21 cellular contexts compared by ENCODE assay signal in the genomic region with DNA sequence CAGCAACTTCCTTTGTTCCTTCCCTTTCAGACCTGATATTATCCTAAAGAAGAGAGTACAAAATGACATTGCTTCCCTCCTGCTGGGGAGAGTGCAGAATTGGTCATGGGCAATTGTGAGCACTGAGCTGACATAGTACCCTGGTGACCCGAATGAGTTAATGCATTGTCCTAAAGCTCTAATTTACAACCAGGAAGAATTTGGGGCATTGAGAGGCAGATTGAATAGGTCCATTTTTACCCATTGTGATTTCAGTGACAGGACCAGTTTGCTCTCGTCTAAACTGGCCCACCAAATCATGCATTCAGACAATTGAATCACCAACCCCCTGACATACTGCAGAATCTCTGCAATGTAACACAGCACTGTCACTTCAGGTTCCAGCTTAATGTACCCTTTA.
DNase-seq lines count a peak whose midpoint lies in the region; ATAC-seq, FAIRE-seq and TF ChIP-seq lines count a peak whose summit lies in the region.
"Had no signal": no experiment of that assay in that cellular context is flagged by ENCODE, and none has a peak within 500 bp of the region (broad histone marks: within the 10 kb centered on the region; RNA-seq: fewer than 3 reads in every experiment).

No MANE protein-coding gene starts in this region.

- no peaks in the 10 kb centered on the region for H3K9me3 ChIP-seq in A673 (ENCODE audit: low read depth, low read length, poor library complexity, severe bottlenecking)
- no peaks in the 10 kb centered on the region for H3K9me3 ChIP-seq in H1 (ENCODE audit: insufficient read depth in 2 of 2, low read depth in 1 of 2, low read length in 1 of 2)
- no peaks in the 10 kb centered on the region for H3K9me3 ChIP-seq in neural cell (ENCODE audit: low read length)
- H3K9me3 ChIP-seq: BLaER1, SK-N-SH had no signal

- H3K27me3 ChIP-seq in A673 (replicated peaks; ENCODE audit: insufficient read depth, low read depth, low read length, poor library complexity) (no peaks in the 10 kb centered on the region), H1 (replicated peaks in 1 of 4; ENCODE audit: control insufficient read depth in 3 of 4, extremely low read depth in 1 of 4, insufficient read depth in 3 of 4, low read length in 3 of 4) (no peaks in the 10 kb centered on the region), neural cell (ENCODE audit: insufficient read depth, low read depth, low read length) (no peaks in the 10 kb centered on the region), H7 (ENCODE audit: control insufficient read depth, insufficient read depth, low read length) (no peaks in the 10 kb centered on the region)
- H3K27me3 ChIP-seq: BLaER1 had no signal

- H4K5ac ChIP-seq in H1 (ENCODE audit: insufficient read length, low read depth, low read length): no peak overlapping the region

- no peak overlapping the region for H3K14ac ChIP-seq in H1 (ENCODE audit: insufficient read length)

- H3K4me3 ChIP-seq in A673 (ENCODE audit: low read depth, low read length, poor library complexity, severe bottlenecking) (no peak overlapping the region), H1 (ENCODE audit: extremely low read depth in 1 of 4, insufficient read depth in 2 of 4, low read depth in 3 of 4, low read length in 4 of 4) (no peak overlapping the region), neural cell (ENCODE audit: low read length) (no peak overlapping the region), H7 (ENCODE audit: insufficient read depth, low read depth, low read length) (no peak overlapping the region)
- H3K4me3 ChIP-seq: BLaER1, GM12878 had no signal

- no peak overlapping the region for H3K23ac ChIP-seq in H1 (ENCODE audit: insufficient read length)

- no peak overlapping the region for H2BK120ac ChIP-seq in H1 (replicated peaks; ENCODE audit: low read depth, low read length)

- H3K27ac ChIP-seq in A673 (ENCODE audit: low read depth, low read length, poor library complexity, severe bottlenecking) (no peak overlapping the region), H1 (ENCODE audit: low read depth, low read length) (no peak overlapping the region), neural cell (ENCODE audit: low read length) (peak overlapping the region; percentile 26)
- H3K27ac ChIP-seq: BLaER1 had no signal

- H4K20me1 ChIP-seq in H1 (replicated peaks in 1 of 2; ENCODE audit: control insufficient read depth in 1 of 2, insufficient read depth in 2 of 2, low read length in 2 of 2) (no peaks in the 10 kb centered on the region), neural cell (ENCODE audit: insufficient read depth) (no peaks in the 10 kb centered on the region)
- H4K20me1 ChIP-seq: BLaER1 had no signal

- TF ChIP-seq CTCF in A673 (conservative IDR thresholded peaks at IDR 0.05; ENCODE audit: low read depth, low read length) (no peak), H1 (IDR thresholded peaks at IDR 0.05; ENCODE audit: control extremely low read depth in 1 of 3, insufficient read depth in 1 of 3, low read depth in 1 of 3, low read length in 3 of 3) (no peak), neural cell (IDR thresholded peaks at IDR 0.05; ENCODE audit: poor library complexity, severe bottlenecking) (no peak)

- H2AFZ ChIP-seq in H1 (ENCODE audit: low read length) (no peak overlapping the region), neural cell (ENCODE audit: low read depth, low read length) (no peak overlapping the region)

- no peak overlapping the region for H3K4ac ChIP-seq in H1 (replicated peaks; ENCODE audit: insufficient read length, low read depth, low read length)

- no TSS peak for BruUV-seq in A673 (replicated peaks; lab: Mats Ljungman, UMichigan)

- DNase-seq in A673 (ENCODE audit: low spot score) (peak; percentile 21), NCI-H2227 treated with DMSO at 0.1 percent for 48 hours (lab: John Stamatoyannopoulos, UW) (peak; percentile 97), H1 (ENCODE audit: low read depth in 1 of 2, low spot score in 2 of 2) (no peak), H7 (no peak), NCI-H82 treated with DMSO at 0.1 percent for 48 hours (lab: John Stamatoyannopoulos, UW; ENCODE audit: unreplicated experiment) (no peak), NCI-H1436 (lab: John Stamatoyannopoulos, UW) (no peak)
- DNase-seq: Calu3; CD4-positive, alpha-beta memory T cell; HFFc6; MM.1S; NCI-H1092; NCI-H146; NCI-H2029 treated with DMSO at 0.1 percent for 48 hours; NCI-H526; NK-92 treated with Interleukin-12 subunit alpha and Interleukin-12 subunit beta, amount 100 ng/mL, for 24 hours; SHP77; SK-N-SH had no signal

- TF ChIP-seq RAD21 in H1 (IDR thresholded peaks at IDR 0.05 in 1 of 2, conservative IDR thresholded peaks at IDR 0.05 in 1 of 2; ENCODE audit: low read depth in 2 of 2, low read length in 2 of 2) (no peak), neural cell (conservative IDR thresholded peaks at IDR 0.05) (no peak)

- H2BK5ac ChIP-seq in H1 (ENCODE audit: low read depth, low read length): no peak overlapping the region

- no peaks in the 10 kb centered on the region for H3K79me1 ChIP-seq in H1 (ENCODE audit: low read depth, low read length)

- POLR2A ChIA-PET in A673 (lab: Charles Lee; ENCODE audit: low non-redundant PET) (no interaction called here), H1 (lab: Charles Lee; ENCODE audit: partially characterized antibody) (no interaction called here)

- no peaks in the 10 kb centered on the region for H3F3A ChIP-seq in neural cell (ENCODE audit: insufficient read depth, low read length, poor library complexity, severe bottlenecking)

- no peak overlapping the region for H4K91ac ChIP-seq in H1 (replicated peaks; ENCODE audit: insufficient read length, low read length)

- H3K4me2 ChIP-seq in H1 (ENCODE audit: insufficient read depth in 1 of 2, low read depth in 2 of 2, low read length in 2 of 2) (no peak overlapping the region), neural cell (ENCODE audit: low read length) (no peak overlapping the region)
- H3K4me2 ChIP-seq: BLaER1, SK-N-SH had no signal

- no peak for ATAC-seq in GM18519 (IDR thresholded peaks at IDR 0.05; ENCODE audit: low FRiP score, unreplicated experiment)

- no peak overlapping the region for H2AK5ac ChIP-seq in H1 (ENCODE audit: low read depth, low read length)

- H3K36me3 ChIP-seq in A673 (ENCODE audit: insufficient read depth, low read length, poor library complexity, severe bottlenecking) (no peaks in the 10 kb centered on the region), H1 (ENCODE audit: control insufficient read depth in 2 of 4, insufficient read depth in 4 of 4, low read length in 3 of 4) (no peaks in the 10 kb centered on the region), neural cell (ENCODE audit: insufficient read depth, low read length) (no peaks in the 10 kb centered on the region), H7 (replicated peaks; ENCODE audit: control insufficient read depth, insufficient read depth, low read length) (no peaks in the 10 kb centered on the region)
- H3K36me3 ChIP-seq: BLaER1 had no signal

- intact Hi-C loops in A673 (cut with micrococcal nuclease; ENCODE audit: unreplicated experiment): no loop called here

- 74% methylated on average over 2 of the region's 2 CpGs; no CpG with 5 or more reads in 1 of the 2 experiments for WGBS in H1 (ENCODE audit: extremely low coverage in 1 of 2, insufficient coverage in 1 of 2, insufficient read length in 1 of 2, insufficient replicate concordance in 2 of 2, low coverage in 1 of 2, low lambda C conversion rate in 2 of 2, missing lambda C conversion rate in 1 of 2), 2 experiments

- TF ChIP-seq EP300 in H1 (IDR thresholded peaks at IDR 0.05; ENCODE audit: borderline replicate concordance in 1 of 2, low read depth in 2 of 2, low read length in 2 of 2) (no peak), neural cell (conservative IDR thresholded peaks at IDR 0.05; ENCODE audit: poor library complexity, severe bottlenecking) (peak; percentile 43)

- no peaks in the 10 kb centered on the region for H3K9me2 ChIP-seq in neural cell (ENCODE audit: insufficient read depth, low read length)
- H3K9me2 ChIP-seq: SK-N-SH had no signal

- H3K79me2 ChIP-seq in H1 (ENCODE audit: control insufficient read depth in 1 of 2, insufficient read depth in 2 of 2, low read length in 2 of 2) (no peaks in the 10 kb centered on the region), neural cell (replicated peaks; ENCODE audit: insufficient read depth, low read length) (no peaks in the 10 kb centered on the region)

- H3K9ac ChIP-seq in H1 (replicated peaks in 1 of 4; ENCODE audit: extremely low read depth in 1 of 4, low read depth in 3 of 4, low read length in 3 of 4): no peak overlapping the region; a peak in 1 of 7 replicates
- no peak overlapping the region for H3K9ac ChIP-seq in neural cell (ENCODE audit: low read length)
- H3K9ac ChIP-seq: BLaER1, SK-N-SH had no signal

- CTCF ChIA-PET in A673 (lab: Charles Lee): no interaction called here
- CTCF ChIA-PET in H1 (lab: Charles Lee; ENCODE audit: partially characterized antibody): no interaction called here

- no peak overlapping the region for H2BK20ac ChIP-seq in H1 (ENCODE audit: low read length)

- no peak overlapping the region for H4K8ac ChIP-seq in H1 (ENCODE audit: extremely low read depth, insufficient read depth, low read length)

- H3K4me1 ChIP-seq in A673 (ENCODE audit: insufficient read depth, low read length, poor library complexity, severe bottlenecking) (no peaks in the 10 kb centered on the region), H1 (replicated peaks in 1 of 4; ENCODE audit: control insufficient read depth in 3 of 4, insufficient read depth in 4 of 4, low read length in 3 of 4) (no peaks in the 10 kb centered on the region)
- H3K4me1 ChIP-seq: BLaER1 had no signal

- no peak for TF ChIP-seq POLR2A in H1 (IDR thresholded peaks at IDR 0.05; ENCODE audit: control extremely low read depth in 1 of 2, low read depth in 2 of 2, low read length in 2 of 2)

- no peak overlapping the region for H3K18ac ChIP-seq in H1 (ENCODE audit: extremely low read depth, low read length)

- no peak overlapping the region for H2BK12ac ChIP-seq in H1 (ENCODE audit: low read depth, low read length)

- H2BK15ac ChIP-seq in H1 (ENCODE audit: low read length): no peak overlapping the region

- peak; percentile 45 for FAIRE-seq in H1 (lab: Jason Lieb, UNC)
- FAIRE-seq: GM12878 had no signal

- H3K56ac ChIP-seq in H1 (replicated peaks; ENCODE audit: insufficient read length, low read depth, low read length): no peak overlapping the region

- H3K23me2 ChIP-seq in H1 (ENCODE audit: low read depth, low read length): no peaks in the 10 kb centered on the region

TF ChIP-seq in neural cell, 6 proteins besides CTCF, POLR2A, EP300 and RAD21 (continues in another document):
- peak; percentile 24 for TF ChIP-seq POLR2AphosphoS5 (IDR thresholded peaks at IDR 0.05)

Comparison
In these comparisons a context has a peak if more than half of its experiments do, and no peak if none do; other contexts are left out.
1. DNase-seq: peak in A673 (single experiment) and NCI-H2227 treated with DMSO at 0.1 percent for 48 hours (single experiment); none in H1 (0 of 2), H7 (single experiment), NCI-H82 treated with DMSO at 0.1 percent for 48 hours (single experiment) and NCI-H1436 (single experiment).